Comparison of ENCODE assay signal across 8 cellular contexts in genomic region chr9:110047232-110047954, GRCh38.
DNase-seq lines count a peak whose midpoint lies in the region; ATAC-seq lines count a peak whose summit lies in the region.

No MANE protein-coding gene starts in this region.

- no peaks in the 10 kb centered on the region for H3K9me3 Mint-ChIP-seq in activated naive CD8-positive, alpha-beta T cell treated with anti-CD3 and anti-CD28 coated beads for 36 hours

- ATAC-seq in GM18498 (IDR thresholded peaks at IDR 0.05; ENCODE audit: unreplicated experiment) (peak; percentile 30), HG02840 (IDR thresholded peaks at IDR 0.05; ENCODE audit: low FRiP score, unreplicated experiment) (peak; percentile 22), Right ventricle myocardium inferior (no peak)

- no peak overlapping the region for H3K4me3 ChIP-seq in mucosa of stomach (ENCODE audit: low read length)

- DNase-seq in activated naive CD8-positive, alpha-beta T cell treated with anti-CD3 and anti-CD28 coated beads for 36 hours: no peak
- no peak for DNase-seq in NCI-H446 treated with DMSO at 0.1 percent for 48 hours (lab: John Stamatoyannopoulos, UW)
- no peak for DNase-seq in CD1c-positive myeloid dendritic cell (ENCODE audit: extremely low spot score)
- DNase-seq in Right ventricle myocardium inferior (ENCODE audit: missing footprints): no peak
- DNase-seq in H4 (ENCODE audit: low spot score): no peak

- H3K4me1 ChIP-seq in mucosa of stomach (ENCODE audit: control insufficient read depth, insufficient read depth, low read length): peaks cover 10% of the 10 kb centered on the region

- H3K4me3 Mint-ChIP-seq in activated naive CD8-positive, alpha-beta T cell treated with anti-CD3 and anti-CD28 coated beads for 36 hours: peak overlapping the region; percentile 66

- no peaks in the 10 kb centered on the region for H3K9me3 ChIP-seq in mucosa of stomach (ENCODE audit: control insufficient read depth, low read length)

- peaks cover 57% of the 10 kb centered on the region for H3K27me3 Mint-ChIP-seq in activated naive CD8-positive, alpha-beta T cell treated with anti-CD3 and anti-CD28 coated beads for 36 hours

- H3K4me1 Mint-ChIP-seq in activated naive CD8-positive, alpha-beta T cell treated with anti-CD3 and anti-CD28 coated beads for 36 hours: peaks cover 11% of the 10 kb centered on the region

- H3K27ac Mint-ChIP-seq in activated naive CD8-positive, alpha-beta T cell treated with anti-CD3 and anti-CD28 coated beads for 36 hours: no peak overlapping the region

- H3K36me3 Mint-ChIP-seq in activated naive CD8-positive, alpha-beta T cell treated with anti-CD3 and anti-CD28 coated beads for 36 hours: no peaks in the 10 kb centered on the region

- H3K36me3 ChIP-seq in mucosa of stomach (ENCODE audit: control insufficient read depth, insufficient read depth, low read length): no peaks in the 10 kb centered on the region

- peaks cover 34% of the 10 kb centered on the region for H3K27me3 ChIP-seq in mucosa of stomach (ENCODE audit: control insufficient read depth, insufficient read depth, low read length)

- intact Hi-C loops in Right ventricle myocardium inferior (cut with DNase I): loop anchor here (5.0 kb wide), 1 partner anchor 80 kb away; no protein-coding TSS in a partner anchor

- peak overlapping the region; percentile 22 for H3K9ac ChIP-seq in mucosa of stomach (ENCODE audit: low read length)
